In genomic region chrX:95152810-95153209, GRCh38 we compare ENCODE assay signal across 11 cellular contexts.
"Had no signal": no experiment of that assay in that cellular context is flagged by ENCODE, and none has a peak within 500 bp of the region (broad histone marks: within the 10 kb centered on the region; RNA-seq: fewer than 3 reads in every experiment).

No MANE protein-coding gene starts in this region.

- H3K9ac ChIP-seq: GM23248 had no signal

- H3K4me3 Mint-ChIP-seq: GM23338, H9, HFFc6 had no signal

- H3K9me3 ChIP-seq: HAP-1 had no signal

- H3K4me2 ChIP-seq: GM23338 had no signal

- DNase-seq: GM23248, GOT3, H7, H9, HCEC 1CT, HFFc6 had no signal

- H3K27ac ChIP-seq: GM23248 had no signal

- H3K36me3 ChIP-seq: HAP-1 had no signal

- ATAC-seq: GM23338, HCT116 had no signal

- H3K27ac Mint-ChIP-seq: GM23338, H9, HFFc6 had no signal

- H3K9me3 Mint-ChIP-seq: GM23338 had no signal

- H3K4me3 ChIP-seq: GM23248, GM23338, HAP-1 had no signal

- FAIRE-seq: H1, H54 had no signal

- H3K4me1 Mint-ChIP-seq: GM23338, H9 had no signal

- H2AFZ ChIP-seq: GM23248, GM23338 had no signal

- H3K4me1 ChIP-seq: HAP-1 had no signal
